17 cellular contexts compared by ENCODE assay signal in genomic region chr4:83152771-83153170, GRCh38. TPM values are rescaled to one million over a fixed set of nuclear protein-coding genes. Genes with fewer than 3 reads are reported as not detected.
A peak's percentile ranks its signal among the peaks of the same experiment; 100 is the strongest.
DNase-seq lines count a peak whose midpoint lies in the region; ATAC-seq and TF ChIP-seq lines count a peak whose summit lies in the region.
"Had no signal": no experiment of that assay in that cellular context is flagged by ENCODE, and none has a peak within 500 bp of the region (broad histone marks: within the 10 kb centered on the region; RNA-seq: fewer than 3 reads in every experiment).

No MANE protein-coding gene starts in this region.

- H3K4me1 Mint-ChIP-seq in GM23338 = peaks cover 10% of the 10 kb centered on the region
- H3K4me1 Mint-ChIP-seq in activated T-cell treated with anti-CD3 and anti-CD28 coated beads, Interleukin-2, amount 50 U/mL, for 24 hours (ENCODE audit: low read depth) = peaks cover 18% of the 10 kb centered on the region

- H3K4me2 ChIP-seq in GM23338 = 0 out of 2 replicates have a peak overlapping the region, but pooled peaks have one; percentile 28
- H3K4me2 ChIP-seq in OCI-LY3 (ENCODE audit: low read length) = 0 out of 2 replicates have a peak overlapping the region, but pooled peaks have one; percentile 17
- H3K4me2 ChIP-seq: A549 had no signal

- H3F3A ChIP-seq in GM23338 (replicated peaks; ENCODE audit: low read depth) = no peaks in the 10 kb centered on the region

- H3K79me2 ChIP-seq in ACC112 (ENCODE audit: control insufficient read depth, insufficient read depth, low read length, unreplicated experiment) (no peaks in the 10 kb centered on the region), GM23338 (replicated peaks; ENCODE audit: insufficient read depth) (no peaks in the 10 kb centered on the region), OCI-LY3 (ENCODE audit: low read length) (no peaks in the 10 kb centered on the region)

- peak overlapping the region; percentile 4 for H2AFZ ChIP-seq in ACC112 (ENCODE audit: low read length, unreplicated experiment)
- peak overlapping the region; percentile 67; the same call in 1 of the 2 replicates for H2AFZ ChIP-seq in GM23338
- no peak overlapping the region for H2AFZ ChIP-seq in OCI-LY3 (ENCODE audit: low read depth, low read length)

- no peak overlapping the region for H3K4me3 Mint-ChIP-seq in GM23338
- no peak overlapping the region for H3K4me3 Mint-ChIP-seq in activated T-cell treated with anti-CD3 and anti-CD28 coated beads, Interleukin-2, amount 50 U/mL, for 24 hours
- H3K4me3 Mint-ChIP-seq: CD4-positive, CD25-positive, alpha-beta regulatory T cell had no signal

- H3K4me1 ChIP-seq in ACC112 (ENCODE audit: control insufficient read depth, insufficient read depth, low read length, unreplicated experiment) (peaks cover 12% of the 10 kb centered on the region), GM23338 (ENCODE audit: insufficient read depth) (peaks cover 12% of the 10 kb centered on the region), OCI-LY3 (ENCODE audit: low read length) (peaks cover 21% of the 10 kb centered on the region)
- H3K4me1 ChIP-seq: A549 had no signal

- no peaks in the 10 kb centered on the region for H3K36me3 Mint-ChIP-seq in GM23338 (ENCODE audit: low read depth)
- no peaks in the 10 kb centered on the region for H3K36me3 Mint-ChIP-seq in activated T-cell treated with anti-CD3 and anti-CD28 coated beads, Interleukin-2, amount 50 U/mL, for 24 hours (ENCODE audit: low read depth)
- H3K36me3 Mint-ChIP-seq: CD4-positive, CD25-positive, alpha-beta regulatory T cell had no signal

- H3K27ac ChIP-seq in ACC112 (ENCODE audit: low read depth, low read length) = no peak overlapping the region
- no peak overlapping the region for H3K27ac ChIP-seq in GM23338 (ENCODE audit: low read depth)
- H3K27ac ChIP-seq in OCI-LY3 (ENCODE audit: low read length) = no peak overlapping the region
- H3K27ac ChIP-seq: A549 had no signal

- H3K9me3 ChIP-seq in OCI-LY3 (ENCODE audit: insufficient read depth, low read length) = peaks cover 18% of the 10 kb centered on the region
- H3K9me3 ChIP-seq: A549 had no signal

- no peaks in the 10 kb centered on the region for H3K36me3 ChIP-seq in ACC112 (ENCODE audit: insufficient read depth, low read length)
- no peaks in the 10 kb centered on the region for H3K36me3 ChIP-seq in GM23338 (ENCODE audit: insufficient read depth)
- no peaks in the 10 kb centered on the region for H3K36me3 ChIP-seq in OCI-LY3 (replicated peaks; ENCODE audit: low read depth, low read length)

- no peaks in the 10 kb centered on the region for H3K9me2 ChIP-seq in GM23338 (ENCODE audit: insufficient read depth)

- peaks cover under 1% of the 10 kb centered on the region for H3K27me3 Mint-ChIP-seq in GM23338 (ENCODE audit: insufficient read depth, low read depth, poor library complexity)
- H3K27me3 Mint-ChIP-seq in activated T-cell treated with anti-CD3 and anti-CD28 coated beads, Interleukin-2, amount 50 U/mL, for 24 hours = no peaks in the 10 kb centered on the region

- H3K4me3 ChIP-seq in ACC112 (ENCODE audit: low read depth, low read length) (no peak overlapping the region), GM23338 (no peak overlapping the region), OCI-LY3 (ENCODE audit: low read length) (no peak overlapping the region)
- H3K4me3 ChIP-seq: A549 had no signal

- H3K9ac ChIP-seq in OCI-LY3 (ENCODE audit: low read length) = no peak overlapping the region

- TF ChIP-seq CTCF in GM23338 (conservative IDR thresholded peaks at IDR 0.05; ENCODE audit: low read depth in 2 of 2) (no peak), OCI-LY3 (IDR thresholded peaks at IDR 0.05; ENCODE audit: low read depth, low read length) (no peak)

- DNase-seq in GM23338 (ENCODE audit: low spot score) = no peak
- DNase-seq in lung microvascular endothelial cell (ENCODE audit: low read depth in 2 of 2) = peak; percentile 4 to 10
- DNase-seq in NCI-H1417 (lab: John Stamatoyannopoulos, UW) = no peak
- DNase-seq in T-helper 1 cell = no peak
- DNase-seq in activated T-cell treated with anti-CD3 and anti-CD28 coated beads, Interleukin-2, amount 50 U/mL, for 24 hours = no peak
- DNase-seq: CD4-positive, CD25-positive, alpha-beta regulatory T cell; DND-41; IMR-90; NCI-H1417 treated with DMSO at 0.1 percent for 48 hours; NCI-H2029 treated with DMSO at 0.1 percent for 48 hours; NCI-H226; NCI-H526 had no signal

- ATAC-seq in GM23338 = no peak
- ATAC-seq in HG02759 (IDR thresholded peaks at IDR 0.05; ENCODE audit: unreplicated experiment) = no peak
- ATAC-seq: A549, Right ventricle myocardium inferior had no signal

- no peaks in the 10 kb centered on the region; the same call in 2 of the 3 replicates for H3K9me3 Mint-ChIP-seq in GM23338
- H3K9me3 Mint-ChIP-seq in activated T-cell treated with anti-CD3 and anti-CD28 coated beads, Interleukin-2, amount 50 U/mL, for 24 hours = no peaks in the 10 kb centered on the region

- H3K27me3 ChIP-seq in ACC112 (ENCODE audit: insufficient read depth, low read length) (peaks cover 10% of the 10 kb centered on the region; the same call in 1 of the 2 replicates), GM23338 (ENCODE audit: insufficient read depth) (no peaks in the 10 kb centered on the region), OCI-LY3 (ENCODE audit: low read depth, low read length) (no peaks in the 10 kb centered on the region)

- no peak overlapping the region for H3K27ac Mint-ChIP-seq in GM23338
- H3K27ac Mint-ChIP-seq in activated T-cell treated with anti-CD3 and anti-CD28 coated beads, Interleukin-2, amount 50 U/mL, for 24 hours = no peak overlapping the region

- H4K20me1 ChIP-seq in GM23338 (replicated peaks; ENCODE audit: insufficient read depth) (no peaks in the 10 kb centered on the region), OCI-LY3 (ENCODE audit: insufficient read depth, low read length) (no peaks in the 10 kb centered on the region)

TF ChIP-seq in GM23338, 12 proteins besides CTCF, POLR2A, EP300 and RAD21:
- TF ChIP-seq CREB1 (CRISPR knock-in tag; IDR thresholded peaks at IDR 0.05; ENCODE audit: low read depth) = no peak
- TF ChIP-seq JUNB (IDR thresholded peaks at IDR 0.05; ENCODE audit: unreplicated experiment) = no peak
- TF ChIP-seq EZH2 (IDR thresholded peaks at IDR 0.05; ENCODE audit: low read depth, unreplicated experiment) = no peak
- no peak for TF ChIP-seq EZH2phosphoT487 (IDR thresholded peaks at IDR 0.05; ENCODE audit: unreplicated experiment)
- TF ChIP-seq ZNF462 (CRISPR knock-in tag; IDR thresholded peaks at IDR 0.05) = no peak
- no peak for TF ChIP-seq STAT1 (IDR thresholded peaks at IDR 0.05; ENCODE audit: unreplicated experiment)

RNA-seq across cellular contexts. Expression of gene PLAC8, which starts 38.2 kb away (rescaled TPM):
- total RNA-seq in GM23338 (2014; rRNA removed; shearing (Covaris generic)) = 0.83 and 1.9 TPM in 2 replicates
- 1.2 and 1.6 TPM in 2 replicates for polyA plus RNA-seq in GM23338 (2016; fragmentation: Nextera tagmentation; extraction: Ambion mirVana)
- 0.20 and 0.22 TPM in 2 replicates for total RNA-seq in lung microvascular endothelial cell
- total RNA-seq: IMR-90 had no signal
- polyA plus RNA-seq: IMR-90 had no signal

Comparison
In these comparisons a context has a peak if more than half of its experiments do, and no peak if none do; other contexts are left out.
1. DNase-seq: peak in lung microvascular endothelial cell (2 of 2); none in GM23338 (single experiment), NCI-H1417 (0 of 3), T-helper 1 cell (0 of 5) and activated T-cell treated with anti-CD3 and anti-CD28 coated beads, Interleukin-2, amount 50 U/mL, for 24 hours (single experiment).